21 cellular contexts compared by ENCODE assay signal in the genomic region with DNA sequence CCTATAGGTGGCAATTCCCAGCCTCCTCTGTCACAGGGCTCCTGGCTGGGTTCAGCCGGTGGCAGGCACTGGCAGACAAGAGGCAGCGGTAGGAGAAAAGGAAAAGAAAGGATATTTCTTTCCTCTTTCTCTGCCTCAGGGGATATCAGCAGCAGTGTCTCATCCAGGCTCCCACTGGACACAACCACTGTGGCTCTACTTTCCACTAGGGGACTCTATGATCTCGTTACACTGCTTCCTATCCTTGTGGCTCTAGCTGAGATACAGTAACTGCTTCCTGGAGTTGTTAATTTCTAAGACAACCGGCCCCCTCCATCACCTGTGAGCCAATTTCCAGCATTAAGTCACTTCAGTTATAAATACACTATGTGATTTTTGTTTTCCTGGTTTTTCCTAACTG.
DNase-seq lines count a peak whose midpoint lies in the region; ATAC-seq and TF ChIP-seq lines count a peak whose summit lies in the region.
"Had no signal": no experiment of that assay in that cellular context is flagged by ENCODE, and none has a peak within 500 bp of the region (broad histone marks: within the 10 kb centered on the region; RNA-seq: fewer than 3 reads in every experiment).

No MANE protein-coding gene starts in this region.

- H3K56ac ChIP-seq in IMR-90 (ENCODE audit: extremely low read depth, insufficient read depth, low read length): no peak overlapping the region

- H3K18ac ChIP-seq in IMR-90 (ENCODE audit: low read depth, low read length) (no peak overlapping the region), neuronal stem cell (ENCODE audit: low read length) (no peak overlapping the region)

- no peak overlapping the region for H2BK120ac ChIP-seq in IMR-90 (ENCODE audit: low read depth, low read length)
- H2BK120ac ChIP-seq in neuronal stem cell (ENCODE audit: low read depth, low read length): no peak overlapping the region

- H3K4me1 ChIP-seq in IMR-90 (ENCODE audit: control insufficient read depth, insufficient read depth, low read length) (no peaks in the 10 kb centered on the region), neuronal stem cell (ENCODE audit: control insufficient read depth in 2 of 2, insufficient read depth in 1 of 2, low read depth in 1 of 2, low read length in 2 of 2) (no peaks in the 10 kb centered on the region)
- H3K4me1 ChIP-seq: A549 had no signal

- no peak overlapping the region for H3K9ac ChIP-seq in IMR-90 (ENCODE audit: low read depth, low read length)
- peak overlapping the region; percentile 25 for H3K9ac ChIP-seq in neuronal stem cell (ENCODE audit: low read depth, low read length, poor library complexity)
- H3K9ac ChIP-seq: GM23248 had no signal

- H2AFZ ChIP-seq in IMR-90 (replicated peaks; ENCODE audit: low read length, poor library complexity) (no peak overlapping the region), neuronal stem cell (ENCODE audit: low read length) (no peak overlapping the region)
- H2AFZ ChIP-seq: GM23248 had no signal

- H3K9me3 ChIP-seq in IMR-90 (ENCODE audit: control insufficient read depth, insufficient read depth, low read length) (no peaks in the 10 kb centered on the region), neuronal stem cell (replicated peaks in 1 of 2; ENCODE audit: control insufficient read depth in 2 of 2, insufficient read depth in 1 of 2, low read depth in 1 of 2, low read length in 2 of 2) (no peaks in the 10 kb centered on the region)
- H3K9me3 ChIP-seq: A549 had no signal

- dilution Hi-C loops in IMR-90 (cut with HindIII; ENCODE audit: low sequenced_read_pairs, unreplicated experiment): no loop called here

- POLR2A ChIA-PET in IMR-90 (lab: Charles Lee; ENCODE audit: unreplicated experiment): no interaction called here

- intact Hi-C loops in IMR-90 (cut with micrococcal nuclease): no loop called here

- H3K4me2 ChIP-seq in IMR-90 (ENCODE audit: low read depth, low read length) (no peak overlapping the region), neuronal stem cell (ENCODE audit: insufficient read depth, low read length, poor library complexity, severe bottlenecking) (no peak overlapping the region)
- H3K4me2 ChIP-seq: A549 had no signal

- H3K9me1 ChIP-seq in IMR-90 (ENCODE audit: insufficient read depth, low read length): no peaks in the 10 kb centered on the region; the same call in 1 of the 2 replicates

- no peak for TF ChIP-seq RAD21 in IMR-90 (IDR thresholded peaks at IDR 0.05; ENCODE audit: low read length)

- no peaks in the 10 kb centered on the region for H3K27me3 ChIP-seq in IMR-90 (ENCODE audit: control insufficient read depth, insufficient read depth, low read length)
- peaks cover 0 to 3% (median 2%) of the 10 kb centered on the region in 3 experiments for H3K27me3 ChIP-seq in neuronal stem cell (ENCODE audit: control insufficient read depth in 3 of 3, insufficient read depth in 3 of 3, low read depth in 1 of 3, low read length in 3 of 3)

- H4K8ac ChIP-seq in IMR-90 (ENCODE audit: low read depth in 2 of 2, low read length in 2 of 2) (no peak overlapping the region), neuronal stem cell (ENCODE audit: low read depth, low read length) (no peak overlapping the region)

- H3K14ac ChIP-seq in IMR-90 (replicated peaks; ENCODE audit: low read depth, low read length) (no peak overlapping the region), neuronal stem cell (ENCODE audit: low read length) (no peak overlapping the region)

- no peaks in the 10 kb centered on the region for H4K20me1 ChIP-seq in IMR-90 (ENCODE audit: insufficient read depth, low read length)

- H3K36me3 ChIP-seq in IMR-90 (ENCODE audit: control insufficient read depth, insufficient read depth, low read length): no peaks in the 10 kb centered on the region
- no peaks in the 10 kb centered on the region for H3K36me3 ChIP-seq in neuronal stem cell (replicated peaks in 1 of 2; ENCODE audit: control insufficient read depth in 2 of 2, insufficient read depth in 2 of 2, low read length in 2 of 2)

- no peak for TF ChIP-seq CTCF in C4-2B (conservative IDR thresholded peaks at IDR 0.05)
- no peak for TF ChIP-seq CTCF in IMR-90 (conservative IDR thresholded peaks at IDR 0.05; ENCODE audit: low read depth, low read length)

- H2BK12ac ChIP-seq in neuronal stem cell (ENCODE audit: low read length): no peak overlapping the region

- H4K91ac ChIP-seq in IMR-90 (ENCODE audit: insufficient read depth, low read depth, low read length) (no peak overlapping the region), neuronal stem cell (ENCODE audit: low read depth, low read length, poor library complexity) (no peak overlapping the region)

- no peak overlapping the region for H2BK20ac ChIP-seq in IMR-90 (ENCODE audit: low read depth, low read length)

- H3K79me1 ChIP-seq in IMR-90 (ENCODE audit: low read depth in 1 of 2, low read length in 2 of 2): no peaks in the 10 kb centered on the region
- H3K79me1 ChIP-seq in neuronal stem cell (ENCODE audit: low read depth, low read length): no peaks in the 10 kb centered on the region

- peak overlapping the region; percentile 12; the same call in 1 of the 2 replicates for H3K27ac ChIP-seq in C4-2B
- no peak overlapping the region for H3K27ac ChIP-seq in IMR-90 (ENCODE audit: insufficient read depth, low read length)
- H3K27ac ChIP-seq in neuronal stem cell (replicated peaks; ENCODE audit: low read length): no peak overlapping the region
- H3K27ac ChIP-seq: A549, GM23248 had no signal

- H3K23ac ChIP-seq in IMR-90 (ENCODE audit: low read depth, low read length) (no peak overlapping the region), neuronal stem cell (ENCODE audit: low read depth, low read length, poor library complexity) (no peak overlapping the region)

- no peak overlapping the region for H3K4ac ChIP-seq in IMR-90 (ENCODE audit: low read depth, low read length)
- no peak overlapping the region for H3K4ac ChIP-seq in neuronal stem cell (ENCODE audit: low read length)

- no CpG with 5 or more reads among the region's 4 CpGs for WGBS in IMR-90 (ENCODE audit: extremely low coverage in 2 of 2, insufficient read length in 1 of 2), 2 experiments
- WGBS in neuronal stem cell (ENCODE audit: extremely low coverage in 2 of 2, insufficient read length in 2 of 2, insufficient replicate concordance in 1 of 2), 2 donors: no CpG with 5 or more reads among the region's 4 CpGs

- H2BK5ac ChIP-seq in IMR-90 (ENCODE audit: low read depth, low read length, poor library complexity, severe bottlenecking) (no peak overlapping the region), neuronal stem cell (ENCODE audit: low read length) (no peak overlapping the region)

- peak overlapping the region; percentile 19 for H2AK9ac ChIP-seq in IMR-90 (replicated peaks; ENCODE audit: low read depth, low read length, poor library complexity)

- no peak overlapping the region for H3K4me3 ChIP-seq in IMR-90 (ENCODE audit: insufficient read depth, low read depth, low read length)
- no peak overlapping the region for H3K4me3 ChIP-seq in neuronal stem cell (ENCODE audit: low read length in 2 of 2)
- H3K4me3 ChIP-seq: A549, GM23248 had no signal

- in situ Hi-C loops in IMR-90 (cut with MboI; ENCODE audit: low sequenced_read_pairs): no loop called here

- DNase-seq in IMR-90: no peak
- DNase-seq in NCI-H82 treated with DMSO at 0.1 percent for 48 hours (lab: John Stamatoyannopoulos, UW; ENCODE audit: unreplicated experiment): peak; percentile 10
- no peak for DNase-seq in neuronal stem cell (ENCODE audit: low spot score)
- DNase-seq in NCI-H1694 treated with DMSO at 0.1 percent for 48 hours (lab: John Stamatoyannopoulos, UW): no peak
- DNase-seq: 8988T; ACHN; AML-193; CD4-positive, alpha-beta T cell; CD8-positive, alpha-beta memory T cell; DMS 273 treated with DMSO at 0.1 percent for 48 hours; DMS79; EL; GF-D8; GM23248; H9 had no signal

- H2BK15ac ChIP-seq in IMR-90 (ENCODE audit: low read depth, low read length) (no peak overlapping the region), neuronal stem cell (ENCODE audit: low read length) (no peak overlapping the region)

- TF ChIP-seq POLR2A in IMR-90 (IDR thresholded peaks at IDR 0.05; ENCODE audit: low read depth, low read length): no peak

- ATAC-seq in IMR-90 (ENCODE audit: low read depth): no peak
- ATAC-seq in GM21786 (IDR thresholded peaks at IDR 0.05; ENCODE audit: unreplicated experiment): no peak
- no peak for ATAC-seq in GM18498 (IDR thresholded peaks at IDR 0.05; ENCODE audit: unreplicated experiment)
- no peak for ATAC-seq in HG03442 (IDR thresholded peaks at IDR 0.05; ENCODE audit: unreplicated experiment)
- ATAC-seq: A549, HCT116 had no signal

- CTCF ChIA-PET in IMR-90 (lab: Yijun Ruan, JAX): no interaction called here

- BruUV-seq in IMR-90 (replicated peaks; lab: Mats Ljungman, UMichigan): no TSS peak

- H4K5ac ChIP-seq in IMR-90 (ENCODE audit: low read depth, low read length): no peak overlapping the region

- H2AK5ac ChIP-seq in IMR-90 (ENCODE audit: low read depth, low read length) (no peak overlapping the region), neuronal stem cell (ENCODE audit: low read depth, low read length) (no peak overlapping the region)

TF ChIP-seq in IMR-90, 13 proteins besides CTCF, POLR2A, EP300 and RAD21 (continues in another document):
- TF ChIP-seq MAFK (IDR thresholded peaks at IDR 0.05; ENCODE audit: low read depth, low read length) (no peak), CHD1 (IDR thresholded peaks at IDR 0.05; ENCODE audit: low read depth, low read length) (no peak), BHLHE40 (IDR thresholded peaks at IDR 0.05; ENCODE audit: low read depth, low read length) (no peak), CEBPB (IDR thresholded peaks at IDR 0.05; ENCODE audit: low read depth, low read length) (no peak), NFE2L2 (IDR thresholded peaks at IDR 0.05; ENCODE audit: low read depth, low read length) (no peak), RCOR1 (IDR thresholded peaks at IDR 0.05; ENCODE audit: insufficient replicate concordance, low read length) (no peak), ELK1 (IDR thresholded peaks at IDR 0.05; ENCODE audit: borderline replicate concordance, low read depth, low read length) (no peak)
- TF ChIP-seq, protein P1, sequence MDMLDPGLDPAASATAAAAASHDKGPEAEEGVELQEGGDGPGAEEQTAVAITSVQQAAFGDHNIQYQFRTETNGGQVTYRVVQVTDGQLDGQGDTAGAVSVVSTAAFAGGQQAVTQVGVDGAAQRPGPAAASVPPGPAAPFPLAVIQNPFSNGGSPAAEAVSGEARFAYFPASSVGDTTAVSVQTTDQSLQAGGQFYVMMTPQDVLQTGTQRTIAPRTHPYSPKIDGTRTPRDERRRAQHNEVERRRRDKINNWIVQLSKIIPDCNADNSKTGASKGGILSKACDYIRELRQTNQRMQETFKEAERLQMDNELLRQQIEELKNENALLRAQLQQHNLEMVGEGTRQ (IDR thresholded peaks at IDR 0.05; ENCODE audit: low read depth, low read length): no peak
